In the genomic region with DNA sequence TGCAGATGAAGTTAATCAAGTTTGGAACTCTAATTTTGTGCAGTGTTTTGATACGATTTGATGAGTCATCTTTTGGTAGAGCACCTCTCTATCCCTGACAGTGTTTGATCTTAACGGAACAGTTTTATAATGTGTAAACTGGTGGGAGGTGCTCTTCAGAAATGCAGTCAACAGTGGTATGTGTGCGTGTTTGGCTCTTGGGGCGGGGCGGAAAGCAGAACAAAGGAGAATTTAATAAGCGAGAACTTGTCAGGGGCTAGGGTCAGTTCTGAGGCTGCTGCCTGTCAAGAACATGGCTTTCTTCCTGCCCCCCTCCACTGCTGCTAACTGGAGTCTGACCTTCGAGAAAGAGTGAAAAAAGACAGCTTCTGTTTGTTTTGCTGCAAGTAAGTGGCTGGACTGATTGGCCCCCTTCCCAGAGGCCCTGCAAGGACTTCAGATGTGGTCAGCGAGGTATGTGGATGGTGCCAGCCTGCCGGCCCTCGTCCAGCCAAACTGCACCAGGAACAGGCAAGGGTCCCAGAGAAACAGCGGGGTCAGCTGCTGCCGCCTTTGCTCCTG, we compare ENCODE assay signal across 8 cellular contexts. TPM values are rescaled to one million over a fixed set of nuclear protein-coding genes. Genes with fewer than 3 reads are reported as not detected.
DNase-seq lines count a peak whose midpoint lies in the region; ATAC-seq and TF ChIP-seq lines count a peak whose summit lies in the region.

No MANE protein-coding gene starts in this region.

- ATAC-seq in GM18873 (IDR thresholded peaks at IDR 0.05; ENCODE audit: low FRiP score, unreplicated experiment), result no peak

- H3K9ac ChIP-seq in mesenchymal stem cell (ENCODE audit: low read length), result peak overlapping the region; percentile 10

- no peak overlapping the region for H2BK15ac ChIP-seq in mesenchymal stem cell (ENCODE audit: low read depth, poor library complexity, severe bottlenecking)

- H3K4ac ChIP-seq in mesenchymal stem cell (ENCODE audit: low read depth in 1 of 2, low read length in 2 of 2), result no peak overlapping the region

- no peak overlapping the region for H4K91ac ChIP-seq in mesenchymal stem cell (ENCODE audit: low read length)

- WGBS in mesenchymal stem cell, result 33% methylated on average over 11 of the region's 12 CpGs

- no peak overlapping the region for H2AK5ac ChIP-seq in mesenchymal stem cell (ENCODE audit: low read length, severe bottlenecking)

- no peak overlapping the region for H3K14ac ChIP-seq in mesenchymal stem cell (ENCODE audit: low read length in 2 of 2)

- H3K4me2 ChIP-seq in mesenchymal stem cell (ENCODE audit: low read length, poor library complexity, severe bottlenecking), result no peak overlapping the region

- no peak overlapping the region for H2BK12ac ChIP-seq in mesenchymal stem cell (ENCODE audit: low read length in 2 of 2)

- H2BK120ac ChIP-seq in mesenchymal stem cell (ENCODE audit: low read depth, low read length), result no peak overlapping the region

- DNase-seq in HCEC 1CT, result peak; percentile 23
- DNase-seq in activated CD4-positive, alpha-beta T cell treated with anti-CD3 and anti-CD28 coated beads for 48 hours, result peak; percentile 75
- DNase-seq in choroid plexus epithelial cell (ENCODE audit: low read depth), result peak; percentile 89
- peak; percentile 82 for DNase-seq in mesenchymal stem cell
- peak in 2 of 3 experiments; percentile 35 to 54 for DNase-seq in stimulated activated CD4-positive, alpha-beta T cell treated with anti-CD3 and anti-CD28 coated beads, TNF-alpha, amount 100 ng/mL, for 4 hours (ENCODE audit: low read depth in 3 of 3)
- no peak for DNase-seq in NCI-H2081 treated with DMSO at 0.1 percent for 48 hours (lab: John Stamatoyannopoulos, UW)
- no peak for DNase-seq in germinal center (ENCODE audit: low spot score)

- H3K36me3 ChIP-seq in mesenchymal stem cell (ENCODE audit: control insufficient read depth in 1 of 2, insufficient read depth in 2 of 2, low read depth in 1 of 2, low read length in 2 of 2), result peaks cover 0 to 40% of the 10 kb centered on the region in 2 experiments

- no peak overlapping the region for H3K18ac ChIP-seq in mesenchymal stem cell (ENCODE audit: low read depth in 1 of 2, low read length in 2 of 2)

- H3K23ac ChIP-seq in mesenchymal stem cell (ENCODE audit: low read length in 2 of 2), result no peak overlapping the region

- H3K4me3 ChIP-seq in choroid plexus epithelial cell (ENCODE audit: low read depth, low read length) (no peak overlapping the region), mesenchymal stem cell (ENCODE audit: insufficient read depth in 1 of 2, low read depth in 1 of 2, low read length in 2 of 2) (no peak overlapping the region)

- no peak for TF ChIP-seq CTCF in choroid plexus epithelial cell (conservative IDR thresholded peaks at IDR 0.05; ENCODE audit: low read depth, low read length)

- H3K79me1 ChIP-seq in mesenchymal stem cell (replicated peaks; ENCODE audit: low read length, poor library complexity, severe bottlenecking), result peaks cover 26% of the 10 kb centered on the region

- peaks cover 23% of the 10 kb centered on the region for H3K4me1 ChIP-seq in mesenchymal stem cell (ENCODE audit: control insufficient read depth, insufficient read depth, low read depth, low read length)

- no peak overlapping the region for H2BK5ac ChIP-seq in mesenchymal stem cell (ENCODE audit: low read depth, low read length, poor library complexity, severe bottlenecking)

- H3K27me3 ChIP-seq in mesenchymal stem cell (ENCODE audit: control insufficient read depth in 1 of 2, insufficient read depth in 1 of 2, low read length in 2 of 2), result no peaks in the 10 kb centered on the region

- H3K27ac ChIP-seq in mesenchymal stem cell (ENCODE audit: low read length, poor library complexity, severe bottlenecking), result peak overlapping the region; percentile 71

- no peak overlapping the region for H2AFZ ChIP-seq in mesenchymal stem cell (ENCODE audit: low read depth, low read length)

- H3K9me3 ChIP-seq in mesenchymal stem cell (ENCODE audit: control insufficient read depth, low read length), result no peaks in the 10 kb centered on the region

- H4K8ac ChIP-seq in mesenchymal stem cell (ENCODE audit: low read length), result no peak overlapping the region

RNA-seq across cellular contexts. Expression of gene BBC3, which starts 40.8 kb away (rescaled TPM):
- 7.2 TPM for polyA plus RNA-seq in mesenchymal stem cell (2013, experiment 1 of 2)
- 7.0 TPM for polyA plus RNA-seq in mesenchymal stem cell (2013, experiment 2 of 2)

RNA-seq across cellular contexts. Expression of gene SAE1, which starts 59.6 kb away (rescaled TPM):
- 133 TPM for polyA plus RNA-seq in mesenchymal stem cell (2013, experiment 1 of 2)
- polyA plus RNA-seq in mesenchymal stem cell (2013, experiment 2 of 2), result 135 TPM

Comparison
In these comparisons a context has a peak if more than half of its experiments do, and no peak if none do; other contexts are left out.
1. DNase-seq: peak in HCEC 1CT (single experiment), activated CD4-positive, alpha-beta T cell treated with anti-CD3 and anti-CD28 coated beads for 48 hours (single experiment), choroid plexus epithelial cell (single experiment), mesenchymal stem cell (single experiment) and stimulated activated CD4-positive, alpha-beta T cell treated with anti-CD3 and anti-CD28 coated beads, TNF-alpha, amount 100 ng/mL, for 4 hours (2 of 3); none in NCI-H2081 treated with DMSO at 0.1 percent for 48 hours (single experiment) and germinal center (single experiment).